Comparison of ENCODE assay signal across 8 cellular contexts in genomic region chr4:169271692-169272007, GRCh38. TPM values are rescaled to one million over a fixed set of nuclear protein-coding genes. Genes with fewer than 3 reads are reported as not detected.
DNase-seq lines count a peak whose midpoint lies in the region; ATAC-seq and TF ChIP-seq lines count a peak whose summit lies in the region.

No MANE protein-coding gene starts in this region.

- no TSS peak for BruUV-seq in OCI-LY7 (replicated peaks; lab: Mats Ljungman, UMichigan)

- H3K4me2 ChIP-seq in OCI-LY7 (ENCODE audit: low read length) = no peak overlapping the region

- no peaks in the 10 kb centered on the region for H3K79me2 ChIP-seq in OCI-LY7 (ENCODE audit: insufficient read depth, low read depth, low read length)

- no peak for ATAC-seq in CD4-positive, alpha-beta T cell (ENCODE audit: poor library complexity)
- ATAC-seq in GM21367 (IDR thresholded peaks at IDR 0.05; ENCODE audit: unreplicated experiment) = no peak

- WGBS in HUES64 = 7% methylated on average over 11 of the region's 11 CpGs

- no peak for TF ChIP-seq CTCF in CD4-positive, alpha-beta T cell (IDR thresholded peaks at IDR 0.05)
- no peak for TF ChIP-seq CTCF in nephron progenitor cell (IDR thresholded peaks at IDR 0.05)
- no peak for TF ChIP-seq CTCF in OCI-LY7 (conservative IDR thresholded peaks at IDR 0.05; ENCODE audit: low read length)

- H3K36me3 Mint-ChIP-seq in CD4-positive, alpha-beta T cell (ENCODE audit: low read depth) = no peaks in the 10 kb centered on the region
- H3K36me3 Mint-ChIP-seq in nephron progenitor cell (ENCODE audit: low read depth) = no peaks in the 10 kb centered on the region

- peaks cover 4% of the 10 kb centered on the region for H3K4me1 Mint-ChIP-seq in CD4-positive, alpha-beta T cell (ENCODE audit: low read depth)
- H3K4me1 Mint-ChIP-seq in nephron progenitor cell = peaks cover 22% of the 10 kb centered on the region

- peaks cover 62% of the 10 kb centered on the region for H3K27me3 Mint-ChIP-seq in CD4-positive, alpha-beta T cell
- H3K27me3 Mint-ChIP-seq in nephron progenitor cell (ENCODE audit: low read depth, poor library complexity) = peaks cover 25% of the 10 kb centered on the region

- H3K4me3 ChIP-seq in HUES64 (ENCODE audit: low read length) = peak overlapping the region; percentile 99
- peak overlapping the region; percentile 70 to 77 for H3K4me3 ChIP-seq in duodenal mucosa (ENCODE audit: low read depth in 1 of 2, low read length in 2 of 2)
- H3K4me3 ChIP-seq in OCI-LY7 (ENCODE audit: low read depth, low read length, poor library complexity, severe bottlenecking) = no peak overlapping the region

- intact Hi-C loops in CD4-positive, alpha-beta T cell (cut with DNase I, micrococcal nuclease) = no loop called here
- intact Hi-C loops in OCI-LY7 (cut with micrococcal nuclease; ENCODE audit: unreplicated experiment) = no loop called here
- intact Hi-C loops in posterior vena cava (cut with DNase I) = loop anchor here in 1 of 2 donors (5.0 kb wide), 1 partner anchor 116 kb away; no protein-coding TSS in a partner anchor

- CTCF ChIA-PET in CD4-positive, alpha-beta T cell (lab: Charles Lee) = no interaction called here
- CTCF ChIA-PET in OCI-LY7 (lab: Charles Lee; ENCODE audit: unreplicated experiment) = no interaction called here

- H4K20me1 ChIP-seq in OCI-LY7 (ENCODE audit: insufficient read depth, low read length) = no peaks in the 10 kb centered on the region

- peaks cover 44% of the 10 kb centered on the region for H3K4me1 ChIP-seq in HUES64 (ENCODE audit: insufficient read depth, low read length)
- H3K4me1 ChIP-seq in duodenal mucosa (ENCODE audit: control insufficient read depth in 1 of 2, insufficient read depth in 2 of 2, low read length in 2 of 2) = peaks cover 21 to 23% of the 10 kb centered on the region in 2 donors
- H3K4me1 ChIP-seq in OCI-LY7 (ENCODE audit: insufficient read depth, low read length, poor library complexity, severe bottlenecking) = no peaks in the 10 kb centered on the region

- H3K36me3 ChIP-seq in HUES64 (ENCODE audit: insufficient read depth, low read length) (no peaks in the 10 kb centered on the region), duodenal mucosa (ENCODE audit: control insufficient read depth in 1 of 2, insufficient read depth in 2 of 2, low read length in 2 of 2) (no peaks in the 10 kb centered on the region), OCI-LY7 (ENCODE audit: insufficient read depth, low read length) (no peaks in the 10 kb centered on the region)

- DNase-seq in CD4-positive, alpha-beta T cell = no peak
- no peak for DNase-seq in nephron progenitor cell
- DNase-seq in NOMO-1 treated with dmso at 0.1 percent for 144 hours (lab: John Stamatoyannopoulos, UW; ENCODE audit: unreplicated experiment) = no peak
- DNase-seq in OCI-LY7 (ENCODE audit: low spot score) = no peak
- no peak for DNase-seq in posterior vena cava (ENCODE audit: low spot score)

- peak overlapping the region; percentile 65 for H3K4me3 Mint-ChIP-seq in CD4-positive, alpha-beta T cell
- peak overlapping the region; percentile 94 for H3K4me3 Mint-ChIP-seq in nephron progenitor cell

- H3K27me3 ChIP-seq in CD4-positive, alpha-beta T cell (ENCODE audit: control insufficient read depth, insufficient read depth, low read length) = peaks cover 44% of the 10 kb centered on the region
- H3K27me3 ChIP-seq in HUES64 (ENCODE audit: insufficient read depth, low read length) = peaks cover 14% of the 10 kb centered on the region
- H3K27me3 ChIP-seq in duodenal mucosa (ENCODE audit: control insufficient read depth in 1 of 2, insufficient read depth in 2 of 2, low read length in 2 of 2) = no peaks in the 10 kb centered on the region

- no peak overlapping the region for H3K27ac ChIP-seq in CD4-positive, alpha-beta T cell (ENCODE audit: low read depth, low read length)
- H3K27ac ChIP-seq in HUES64 (ENCODE audit: low read depth, low read length) = no peak overlapping the region
- no peak overlapping the region for H3K27ac ChIP-seq in duodenal mucosa (ENCODE audit: low read depth, low read length)
- H3K27ac ChIP-seq in OCI-LY7 (ENCODE audit: low read depth, low read length, poor library complexity, severe bottlenecking) = no peak overlapping the region

- no peak overlapping the region for H2AFZ ChIP-seq in OCI-LY7 (ENCODE audit: low read length)

- no peak overlapping the region for H3K27ac Mint-ChIP-seq in CD4-positive, alpha-beta T cell
- no peak overlapping the region for H3K27ac Mint-ChIP-seq in nephron progenitor cell

- peak overlapping the region; percentile 93 for H3K9ac ChIP-seq in HUES64 (ENCODE audit: low read depth, low read length)
- H3K9ac ChIP-seq in duodenal mucosa (ENCODE audit: low read depth in 1 of 2, low read length in 2 of 2) = peak overlapping the region; percentile 73 to 81

- H3K9me3 ChIP-seq in CD4-positive, alpha-beta T cell (ENCODE audit: control insufficient read depth, low read length) = no peaks in the 10 kb centered on the region
- H3K9me3 ChIP-seq in HUES64 (ENCODE audit: insufficient read depth, low read depth, low read length) (no peaks in the 10 kb centered on the region), duodenal mucosa (ENCODE audit: control insufficient read depth in 1 of 2, low read length in 2 of 2) (no peaks in the 10 kb centered on the region), OCI-LY7 (ENCODE audit: low read length) (no peaks in the 10 kb centered on the region)

- H3K9me2 ChIP-seq in OCI-LY7 (ENCODE audit: insufficient read depth, low read length) = no peaks in the 10 kb centered on the region

- no peaks in the 10 kb centered on the region for H3K9me3 Mint-ChIP-seq in CD4-positive, alpha-beta T cell
- H3K9me3 Mint-ChIP-seq in nephron progenitor cell = no peaks in the 10 kb centered on the region

- POLR2A ChIA-PET in CD4-positive, alpha-beta T cell (lab: Charles Lee) = no interaction called here
- POLR2A ChIA-PET in OCI-LY7 (lab: Charles Lee) = no interaction called here

RNA-seq across cellular contexts. Expression of gene SH3RF1, which starts 0.9 kb away (rescaled TPM):
- total RNA-seq in CD4-positive, alpha-beta T cell = under 1 TPM in 1 of 2 experiments, not detected in 1; 0.25 TPM
- polyA plus RNA-seq in HUES64 (2013, experiment 1 of 2) = 6.9 TPM
- polyA plus RNA-seq in HUES64 (2013, experiment 2 of 2) = 7.0 TPM
- not detected in 2 replicates for total RNA-seq in OCI-LY7 (2014; rRNA removed; shearing (Covaris generic))
- total RNA-seq in OCI-LY7 (2022) (not detected in 2 replicates), posterior vena cava (10 to 100 TPM; 13.8 to 20.3 TPM)

Comparison
In these comparisons a context has a peak if more than half of its experiments do, and no peak if none do; other contexts are left out.
1. RNA of gene SH3RF1, which starts 0.9 kb away (total RNA-seq): 13.8 to 20.3 TPM in posterior vena cava; 0.25 TPM in CD4-positive, alpha-beta T cell and not detected in OCI-LY7; every median in the first group is over 10 times any median in the second.